In the genomic region with DNA sequence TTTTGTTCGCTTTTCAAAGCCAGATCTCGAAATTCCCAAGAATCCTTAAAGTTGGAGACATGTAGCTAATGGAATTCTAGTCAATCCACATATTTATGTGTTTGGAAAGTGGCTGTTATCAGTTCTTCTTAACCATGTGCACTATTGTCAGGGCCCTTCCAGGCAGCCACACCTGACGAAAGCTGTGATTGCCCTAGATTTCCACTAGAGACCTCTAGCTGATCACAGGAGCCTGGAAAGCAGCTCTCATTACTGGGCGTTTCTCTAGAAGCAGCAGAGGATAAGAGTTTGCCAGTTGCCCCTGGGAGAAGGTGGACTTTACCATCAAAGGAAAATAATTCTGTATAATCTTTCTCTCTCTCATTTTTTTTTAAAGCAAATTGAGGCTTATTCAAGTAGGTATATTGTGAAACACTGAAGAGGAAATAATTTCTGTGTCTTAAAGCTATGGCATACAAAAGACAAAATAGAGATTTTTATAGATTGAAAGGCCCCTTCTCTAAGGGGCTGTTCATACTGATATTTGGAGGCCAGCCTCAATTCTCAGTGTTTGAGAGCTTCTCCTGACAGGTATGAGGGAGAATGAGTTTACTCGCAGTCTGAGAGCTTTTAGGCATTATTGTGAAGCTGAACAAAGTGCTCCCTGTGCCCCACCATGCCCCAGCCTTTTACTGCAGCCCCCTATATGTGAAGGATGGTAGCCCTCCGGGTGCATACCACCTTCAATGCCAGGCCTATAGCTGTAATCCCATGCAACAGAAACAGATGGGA, we compare ENCODE assay signal across 8 cellular contexts.
DNase-seq lines count a peak whose midpoint lies in the region; ATAC-seq and TF ChIP-seq lines count a peak whose summit lies in the region.

No MANE protein-coding gene starts in this region.

- peak; percentile 83 for ATAC-seq in IMR-90 (ENCODE audit: low read depth)

- in situ Hi-C loops in IMR-90 (cut with MboI; ENCODE audit: low sequenced_read_pairs) = loop anchor here (10.0 kb wide), 1 partner anchor 383 kb away; no protein-coding TSS in a partner anchor

- no peaks in the 10 kb centered on the region for H3K79me1 ChIP-seq in IMR-90 (ENCODE audit: low read depth in 1 of 2, low read length in 2 of 2)

- no peak overlapping the region for H3K4me3 Mint-ChIP-seq in activated T-helper 1 cell treated with anti-CD3 and anti-CD28 coated beads, Interleukin-12 subunit alpha, Interleukin-12 subunit beta, Interleukin-2, Interleukin-4 antibody, amounts not matched to agents 30 ng/mL and 10 ng/mL and 1 ng/mL, durations not matched to agents 14 hours and 24 hours and 36 hours

- H2BK20ac ChIP-seq in IMR-90 (ENCODE audit: low read depth, low read length) = peak overlapping the region; percentile 64

- H3K9ac ChIP-seq in IMR-90 (ENCODE audit: low read depth, low read length) = no peak overlapping the region

- H3K36me3 ChIP-seq in IMR-90 (ENCODE audit: control insufficient read depth, insufficient read depth, low read length) = no peaks in the 10 kb centered on the region

- H2BK5ac ChIP-seq in IMR-90 (ENCODE audit: low read depth, low read length, poor library complexity, severe bottlenecking) = no peak overlapping the region

- peaks cover 6% of the 10 kb centered on the region; the same call in 1 of the 2 replicates for H3K9me1 ChIP-seq in IMR-90 (ENCODE audit: insufficient read depth, low read length)

- no CpG with 5 or more reads among the region's 6 CpGs for WGBS in IMR-90 (ENCODE audit: extremely low coverage in 2 of 2, insufficient read length in 1 of 2), 2 experiments

- H3K4me2 ChIP-seq in IMR-90 (ENCODE audit: low read depth, low read length) = no peak overlapping the region

- H3K4me1 ChIP-seq in IMR-90 (ENCODE audit: control insufficient read depth, insufficient read depth, low read length) = peaks cover 7% of the 10 kb centered on the region

- peak overlapping the region; percentile 45; the same call in 1 of the 3 replicates for H2BK15ac ChIP-seq in IMR-90 (ENCODE audit: low read depth, low read length)

- H3K9me3 Mint-ChIP-seq in activated T-helper 1 cell treated with anti-CD3 and anti-CD28 coated beads, Interleukin-12 subunit alpha, Interleukin-12 subunit beta, Interleukin-2, Interleukin-4 antibody, amounts not matched to agents 30 ng/mL and 10 ng/mL and 1 ng/mL, durations not matched to agents 14 hours and 24 hours and 36 hours = no peaks in the 10 kb centered on the region

- H3K27ac Mint-ChIP-seq in activated T-helper 1 cell treated with anti-CD3 and anti-CD28 coated beads, Interleukin-12 subunit alpha, Interleukin-12 subunit beta, Interleukin-2, Interleukin-4 antibody, amounts not matched to agents 30 ng/mL and 10 ng/mL and 1 ng/mL, durations not matched to agents 14 hours and 24 hours and 36 hours = no peak overlapping the region

- peak overlapping the region; percentile 53; the same call in 1 of the 2 replicates for H4K5ac ChIP-seq in IMR-90 (ENCODE audit: low read depth, low read length)

- no peak overlapping the region; the same call in 1 of the 2 replicates for H3K18ac ChIP-seq in IMR-90 (ENCODE audit: low read depth, low read length)

- H2AK5ac ChIP-seq in IMR-90 (ENCODE audit: low read depth, low read length) = peak overlapping the region; percentile 11; the same call in 1 of the 2 replicates

- H3K27ac ChIP-seq in IMR-90 (ENCODE audit: insufficient read depth, low read length) (no peak overlapping the region), coronary artery (no peak overlapping the region)

- H2BK120ac ChIP-seq in IMR-90 (ENCODE audit: low read depth, low read length) = peak overlapping the region; percentile 73

- no peak overlapping the region for H3K4me3 ChIP-seq in IMR-90 (ENCODE audit: insufficient read depth, low read depth, low read length)
- no peak overlapping the region for H3K4me3 ChIP-seq in coronary artery

- H3K27me3 ChIP-seq in IMR-90 (ENCODE audit: control insufficient read depth, insufficient read depth, low read length) = no peaks in the 10 kb centered on the region

- H3K56ac ChIP-seq in IMR-90 (ENCODE audit: extremely low read depth, insufficient read depth, low read length) = no peak overlapping the region

- intact Hi-C loops in IMR-90 (cut with micrococcal nuclease) = loop anchor here (1.0 to 5.0 kb wide), 6 partner anchors 109 to 589 kb away; a partner anchor contains a TSS
- intact Hi-C loops in head of caudate nucleus (cut with DNase I) = loop anchor here (10.0 kb wide), 1 partner anchor 567 kb away; no protein-coding TSS in a partner anchor
- intact Hi-C loops in activated T-helper 1 cell treated with anti-CD3 and anti-CD28 coated beads, Interleukin-12 subunit alpha, Interleukin-12 subunit beta, Interleukin-2, Interleukin-4 antibody, amounts not matched to agents 30 ng/mL and 10 ng/mL and 1 ng/mL, durations not matched to agents 14 hours and 24 hours and 36 hours (cut with micrococcal nuclease) = no loop called here

- H3K23ac ChIP-seq in IMR-90 (ENCODE audit: low read depth, low read length) = no peak overlapping the region

- peak overlapping the region; percentile 58 for H3K4ac ChIP-seq in IMR-90 (ENCODE audit: low read depth, low read length)

- POLR2A ChIA-PET in IMR-90 (lab: Charles Lee; ENCODE audit: unreplicated experiment) = interaction anchor here (1.2 kb wide), 2 partner anchors 568 to 572 kb away, joined by 4 to 5 read pairs; a partner anchor contains a TSS

- TF ChIP-seq CTCF in IMR-90 (conservative IDR thresholded peaks at IDR 0.05; ENCODE audit: low read depth, low read length) = peak; percentile 63
- no peak for TF ChIP-seq CTCF in coronary artery (IDR thresholded peaks at IDR 0.05)

- H3K36me3 Mint-ChIP-seq in activated T-helper 1 cell treated with anti-CD3 and anti-CD28 coated beads, Interleukin-12 subunit alpha, Interleukin-12 subunit beta, Interleukin-2, Interleukin-4 antibody, amounts not matched to agents 30 ng/mL and 10 ng/mL and 1 ng/mL, durations not matched to agents 14 hours and 24 hours and 36 hours (ENCODE audit: low read depth) = no peaks in the 10 kb centered on the region

- no TSS peak for BruUV-seq in IMR-90 (replicated peaks; lab: Mats Ljungman, UMichigan)

- H4K91ac ChIP-seq in IMR-90 (ENCODE audit: insufficient read depth, low read depth, low read length) = peak overlapping the region; percentile 42; the same call in 1 of the 2 replicates

- dilution Hi-C loops in IMR-90 (cut with HindIII; ENCODE audit: low sequenced_read_pairs, unreplicated experiment) = no loop called here

- no peak overlapping the region for H2AFZ ChIP-seq in IMR-90 (replicated peaks; ENCODE audit: low read length, poor library complexity)

- H3K27me3 Mint-ChIP-seq in activated T-helper 1 cell treated with anti-CD3 and anti-CD28 coated beads, Interleukin-12 subunit alpha, Interleukin-12 subunit beta, Interleukin-2, Interleukin-4 antibody, amounts not matched to agents 30 ng/mL and 10 ng/mL and 1 ng/mL, durations not matched to agents 14 hours and 24 hours and 36 hours (ENCODE audit: insufficient read depth) = peaks cover 4% of the 10 kb centered on the region

- no peaks in the 10 kb centered on the region for H3K9me3 ChIP-seq in IMR-90 (ENCODE audit: control insufficient read depth, insufficient read depth, low read length)

- DNase-seq in DMS 273 (lab: John Stamatoyannopoulos, UW; ENCODE audit: unreplicated experiment) (peak; percentile 78), IMR-90 (peak; percentile 69), T1000 (lab: John Stamatoyannopoulos, UW) (peak; percentile 9), head of caudate nucleus (peak in 28 of 42 donors; percentile 22 to 84 (median 53)), putamen (ENCODE audit: low spot score) (peak; percentile 67), coronary artery (ENCODE audit: low spot score) (no peak), activated gamma-delta T cell (lab: John Stamatoyannopoulos, UW) (no peak)
- DNase-seq in activated T-helper 1 cell treated with anti-CD3 and anti-CD28 coated beads, Interleukin-12 subunit alpha, Interleukin-12 subunit beta, Interleukin-2, Interleukin-4 antibody, amounts not matched to agents 30 ng/mL and 10 ng/mL and 1 ng/mL, durations not matched to agents 14 hours and 24 hours and 36 hours (ENCODE audit: low spot score) = no peak

- peak overlapping the region in 1 of 2 experiments; percentile 39; a peak in 1 of 4 replicates for H4K8ac ChIP-seq in IMR-90 (ENCODE audit: low read depth in 2 of 2, low read length in 2 of 2)

- TF ChIP-seq RAD21 in IMR-90 (IDR thresholded peaks at IDR 0.05; ENCODE audit: low read length) = peak; percentile 80

- no peak overlapping the region; the same call in 1 of the 2 replicates for H3K14ac ChIP-seq in IMR-90 (replicated peaks; ENCODE audit: low read depth, low read length)

- no peak for TF ChIP-seq POLR2A in IMR-90 (IDR thresholded peaks at IDR 0.05; ENCODE audit: low read depth, low read length)

- no peaks in the 10 kb centered on the region for H4K20me1 ChIP-seq in IMR-90 (ENCODE audit: insufficient read depth, low read length)

- no peak overlapping the region for H2AK9ac ChIP-seq in IMR-90 (replicated peaks; ENCODE audit: low read depth, low read length, poor library complexity)

- no peaks in the 10 kb centered on the region for H3K4me1 Mint-ChIP-seq in activated T-helper 1 cell treated with anti-CD3 and anti-CD28 coated beads, Interleukin-12 subunit alpha, Interleukin-12 subunit beta, Interleukin-2, Interleukin-4 antibody, amounts not matched to agents 30 ng/mL and 10 ng/mL and 1 ng/mL, durations not matched to agents 14 hours and 24 hours and 36 hours (ENCODE audit: low read depth)

- CTCF ChIA-PET in IMR-90 (lab: Yijun Ruan, JAX) = interaction anchor here (0.6 to 2.0 kb wide), 14 partner anchors 9 to 573 kb away, joined by 3 to 12 read pairs (median 4); a partner anchor contains a TSS

TF ChIP-seq in IMR-90, 13 proteins besides CTCF, POLR2A, EP300 and RAD21:
- TF ChIP-seq MXI1 (IDR thresholded peaks at IDR 0.05; ENCODE audit: borderline replicate concordance, low read depth, low read length) = no peak
- no peak for TF ChIP-seq FOS (IDR thresholded peaks at IDR 0.05; ENCODE audit: low read depth, low read length)
- peak; percentile 63 for TF ChIP-seq SMC3 (IDR thresholded peaks at IDR 0.05; ENCODE audit: low read depth, low read length)

Comparison
In these comparisons a context has a peak if more than half of its experiments do, and no peak if none do; other contexts are left out.
1. DNase-seq: peak in DMS 273 (single experiment), IMR-90 (single experiment), T1000 (single experiment), head of caudate nucleus (28 of 42) and putamen (single experiment); none in coronary artery (single experiment), activated T-helper 1 cell treated with anti-CD3 and anti-CD28 coated beads, Interleukin-12 subunit alpha, Interleukin-12 subunit beta, Interleukin-2, Interleukin-4 antibody, amounts not matched to agents 30 ng/mL and 10 ng/mL and 1 ng/mL, durations not matched to agents 14 hours and 24 hours and 36 hours (single experiment) and activated gamma-delta T cell (single experiment).